25 cellular contexts compared by ENCODE assay signal in genomic region chr7:122369756-122370155, GRCh38.
"Had no signal": no experiment of that assay in that cellular context is flagged by ENCODE, and none has a peak within 500 bp of the region (broad histone marks: within the 10 kb centered on the region; RNA-seq: fewer than 3 reads in every experiment).

No MANE protein-coding gene starts in this region.

- H3K9me3 ChIP-seq: SJCRH30 had no signal

- H3K36me3 ChIP-seq: SJCRH30 had no signal

- H3K27me3 ChIP-seq: SJCRH30 had no signal

- H3K4me3 ChIP-seq: SJCRH30, SK-N-MC had no signal

- DNase-seq: activated B cell treated with CpG ODN at 0.5 μM for 24 hours; activated CD4-positive, alpha-beta memory T cell treated with anti-CD3 and anti-CD28 coated beads for 36 hours; activated CD4-positive, alpha-beta T cell treated with anti-CD3 and anti-CD28 coated beads for 4 hours; activated CD4-positive, alpha-beta T cell treated with anti-CD3 and anti-CD28 coated beads, Interleukin-2, amount 50 U/mL, for 1 hour; activated CD4-positive, CD25-positive, alpha-beta regulatory T cell treated with anti-CD3 and anti-CD28 coated beads, Interleukin-2, amount 50 U/mL, for 72 hours; activated CD8-positive, alpha-beta memory T cell treated with anti-CD3 and anti-CD28 coated beads, Interleukin-2, amount 50 U/mL, for 4 hours; activated gamma-delta T cell treated with Interleukin-2 at 50 U/mL for 16 hours; activated naive CD4-positive, alpha-beta T cell treated with anti-CD3 and anti-CD28 coated beads, Interleukin-2, amount 10 ng/mL, durations not matched to agents 7 days and 5 days; activated naive CD8-positive, alpha-beta T cell treated with anti-CD3 and anti-CD28 coated beads, Interleukin-2, amount 50 U/mL, for 24 hours; activated T-cell treated with anti-CD3 and anti-CD28 coated beads for 4 hours; activated T-cell treated with anti-CD3 and anti-CD28 coated beads, Interleukin-2, amount 50 U/mL, for 4 hours; anterior cingulate cortex; caudate nucleus; cerebellar nuclear complex; NCI-H1105; NCI-H1436; NCI-H1694; NCI-H2029; NCI-H345; NCI-H526 treated with DMSO at 0.1 percent for 48 hours; NCI-H774; SHP77; SJCRH30; T1000 had no signal

- H3K27ac ChIP-seq: SJCRH30, SK-N-MC had no signal
